ENCODE assay signal across 22 cellular contexts in the genomic region with DNA sequence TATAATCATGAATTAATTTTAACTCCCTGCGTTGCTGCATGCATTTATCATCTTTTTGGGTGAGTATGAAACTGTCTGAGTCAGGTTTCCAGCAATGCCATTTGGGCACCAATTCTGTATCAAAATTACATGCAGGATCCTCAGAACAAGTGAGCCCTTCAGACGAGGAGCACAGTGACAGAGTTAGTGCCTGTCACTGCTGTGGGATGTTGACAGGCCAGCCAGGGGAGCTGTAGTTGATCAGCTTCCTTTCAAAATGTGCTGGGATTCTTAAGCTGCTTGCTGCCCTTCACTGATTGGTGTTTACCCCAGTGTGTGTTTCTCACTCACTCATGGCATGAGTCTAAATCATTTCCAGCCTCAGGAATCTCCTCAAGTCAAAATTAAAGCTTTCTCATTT.
"Had no signal": no experiment of that assay in that cellular context is flagged by ENCODE, and none has a peak within 500 bp of the region (broad histone marks: within the 10 kb centered on the region; RNA-seq: fewer than 3 reads in every experiment).

No MANE protein-coding gene starts in this region.

- H3K27me3 ChIP-seq: brain microvascular endothelial cell, colonic mucosa had no signal

- H3K4me3 ChIP-seq: colonic mucosa had no signal

- H3K27ac ChIP-seq: brain microvascular endothelial cell, colonic mucosa had no signal

- ATAC-seq: activated CD4-positive, alpha-beta T cell treated with anti-CD3 and anti-CD28 coated beads for 36 hours; activated CD8-positive, alpha-beta memory T cell treated with anti-CD3 and anti-CD28 coated beads, Interleukin-2, amount 10 ng/mL, durations not matched to agents 7 days and 5 days; activated CD8-positive, alpha-beta T cell treated with anti-CD3 and anti-CD28 coated beads, Interleukin-2, amount 10 ng/mL, durations not matched to agents 7 days and 5 days; activated naive CD4-positive, alpha-beta T cell treated with anti-CD3 and anti-CD28 coated beads, Interleukin-2, amount 50 U/mL, for 72 hours; esophagus mucosa had no signal

- H3K9me3 ChIP-seq: colonic mucosa had no signal

- DNase-seq: activated CD4-positive, alpha-beta memory T cell treated with anti-CD3 and anti-CD28 coated beads for 36 hours; activated CD4-positive, alpha-beta T cell treated with anti-CD3 and anti-CD28 coated beads for 36 hours; activated CD4-positive, alpha-beta T cell treated with anti-CD3 and anti-CD28 coated beads, Interleukin-2, amount 10 ng/mL, durations not matched to agents 24 days and 14 days; activated CD4-positive, CD25-positive, alpha-beta regulatory T cell; activated CD4-positive, CD25-positive, alpha-beta regulatory T cell treated with anti-CD3 and anti-CD28 coated beads, Interleukin-2, amount 50 U/mL, for 72 hours; activated CD8-positive, alpha-beta memory T cell treated with anti-CD3 and anti-CD28 coated beads, Interleukin-2, amount 10 ng/mL, durations not matched to agents 7 days and 5 days; activated CD8-positive, alpha-beta memory T cell treated with anti-CD3 and anti-CD28 coated beads, Interleukin-2, amount 50 U/mL, for 4 hours; activated CD8-positive, alpha-beta T cell treated with anti-CD3 and anti-CD28 coated beads, Interleukin-2, amount 10 ng/mL, durations not matched to agents 7 days and 5 days; activated effector memory CD4-positive, alpha-beta T cell treated with anti-CD3 and anti-CD28 coated beads, Interleukin-2, amount 50 U/mL, for 16 hours; activated naive CD4-positive, alpha-beta T cell treated with anti-CD3 and anti-CD28 coated beads, Interleukin-2, amount 10 ng/mL, durations not matched to agents 7 days and 5 days; activated naive CD8-positive, alpha-beta T cell treated with anti-CD3 and anti-CD28 coated beads, Interleukin-2, amount 10 ng/mL, durations not matched to agents 7 days and 5 days; activated T-cell treated with anti-CD3 and anti-CD28 coated beads, Interleukin-2, amount 50 U/mL, for 1 hour; activated T-cell treated with anti-CD3 and anti-CD28 coated beads, Interleukin-2, amount 50 U/mL, for 48 hours; brain microvascular endothelial cell; central memory CD4-positive, alpha-beta T cell; cerebellar nuclear complex; colonic mucosa; effector CD8-positive, alpha-beta T cell; foreskin fibroblast; T-helper 2 cell had no signal

- H3K4me1 ChIP-seq: colonic mucosa had no signal

- H3K36me3 ChIP-seq: brain microvascular endothelial cell, colonic mucosa had no signal
